In the genomic region with DNA sequence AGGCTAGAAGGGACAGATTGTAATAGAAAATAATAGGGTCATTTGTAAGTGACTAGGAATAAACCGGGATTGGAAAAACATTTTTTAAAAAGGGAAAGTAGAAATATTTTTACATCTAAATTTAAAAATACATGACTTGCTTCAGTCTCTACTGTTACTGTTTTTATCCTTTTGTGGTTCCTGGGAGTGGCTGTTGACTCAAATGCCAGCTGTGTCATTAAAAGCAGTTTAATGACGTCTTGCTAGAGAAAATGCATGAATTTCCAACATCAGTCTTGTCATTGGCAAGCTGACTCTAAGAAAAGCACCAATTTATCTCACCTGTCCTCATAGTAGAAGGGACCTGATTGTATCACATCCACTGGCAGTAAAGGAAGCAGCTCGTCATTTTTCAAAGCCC, we compare ENCODE assay signal across 29 cellular contexts. TPM values are rescaled to one million over a fixed set of nuclear protein-coding genes. Genes with fewer than 3 reads are reported as not detected.
"Had no signal": no experiment of that assay in that cellular context is flagged by ENCODE, and none has a peak within 500 bp of the region (broad histone marks: within the 10 kb centered on the region; RNA-seq: fewer than 3 reads in every experiment).

No MANE protein-coding gene starts in this region.

- DNase-seq: activated B cell treated with CpG ODN at 0.5 μM for 24 hours; activated CD4-positive, alpha-beta memory T cell treated with anti-CD3 and anti-CD28 coated beads for 36 hours; activated CD4-positive, alpha-beta T cell treated with anti-CD3 and anti-CD28 coated beads for 4 hours; activated CD4-positive, alpha-beta T cell treated with anti-CD3 and anti-CD28 coated beads, Interleukin-2, amount 50 U/mL, for 1 hour; activated CD4-positive, CD25-positive, alpha-beta regulatory T cell treated with anti-CD3 and anti-CD28 coated beads, Interleukin-2, amount 50 U/mL, for 72 hours; activated CD8-positive, alpha-beta memory T cell treated with anti-CD3 and anti-CD28 coated beads, Interleukin-2, amount 50 U/mL, for 4 hours; activated effector memory CD4-positive, alpha-beta T cell treated with Interleukin-2 at 50 U/mL for 16 hours; activated naive CD4-positive, alpha-beta T cell treated with anti-CD3 and anti-CD28 coated beads, Interleukin-2, amount 10 ng/mL, durations not matched to agents 7 days and 5 days; activated naive CD8-positive, alpha-beta T cell treated with anti-CD3 and anti-CD28 coated beads, Interleukin-2, amount 50 U/mL, for 24 hours; activated T-cell treated with anti-CD3 and anti-CD28 coated beads, Interleukin-2, amount 50 U/mL, for 48 hours; Kasumi-1; KG1; MM.1S; NCI-H1092; NCI-H1436 treated with DMSO at 0.1 percent for 48 hours; NCI-H1694 treated with DMSO at 0.1 percent for 48 hours; NCI-H2029; NCI-H510A; NCI-H526; Right ventricle myocardium superior; T-helper 1 cell; T-helper 2 cell; T-helper 9 cell had no signal

- H3K27me3 Mint-ChIP-seq: activated B cell treated with CpG ODN at 0.5 μM for 24 hours; activated CD4-positive, alpha-beta memory T cell treated with anti-CD3 and anti-CD28 coated beads for 36 hours; activated naive CD4-positive, alpha-beta T cell treated with anti-CD3 and anti-CD28 coated beads, Interleukin-2, amount 10 ng/mL, durations not matched to agents 7 days and 5 days; activated naive CD8-positive, alpha-beta T cell; activated naive CD8-positive, alpha-beta T cell treated with anti-CD3 and anti-CD28 coated beads, Interleukin-2, amount 50 U/mL, for 24 hours; brain had no signal

- H3K27ac Mint-ChIP-seq: activated B cell treated with CpG ODN at 0.5 μM for 24 hours; activated CD4-positive, alpha-beta memory T cell treated with anti-CD3 and anti-CD28 coated beads for 36 hours; activated naive CD4-positive, alpha-beta T cell treated with anti-CD3 and anti-CD28 coated beads, Interleukin-2, amount 10 ng/mL, durations not matched to agents 7 days and 5 days; activated naive CD8-positive, alpha-beta T cell; activated naive CD8-positive, alpha-beta T cell treated with anti-CD3 and anti-CD28 coated beads, Interleukin-2, amount 50 U/mL, for 24 hours; brain had no signal

- H3K4me1 Mint-ChIP-seq: activated B cell treated with CpG ODN at 0.5 μM for 24 hours; activated naive CD4-positive, alpha-beta T cell treated with anti-CD3 and anti-CD28 coated beads, Interleukin-2, amount 10 ng/mL, durations not matched to agents 7 days and 5 days; activated naive CD8-positive, alpha-beta T cell treated with anti-CD3 and anti-CD28 coated beads, Interleukin-2, amount 50 U/mL, for 24 hours; brain had no signal

- H3K27ac ChIP-seq: VCaP had no signal

- H3K9me3 Mint-ChIP-seq: activated B cell treated with CpG ODN at 0.5 μM for 24 hours; activated CD4-positive, alpha-beta memory T cell treated with anti-CD3 and anti-CD28 coated beads for 36 hours; activated naive CD4-positive, alpha-beta T cell treated with anti-CD3 and anti-CD28 coated beads, Interleukin-2, amount 10 ng/mL, durations not matched to agents 7 days and 5 days; activated naive CD8-positive, alpha-beta T cell treated with anti-CD3 and anti-CD28 coated beads, Interleukin-2, amount 50 U/mL, for 24 hours; brain had no signal

- H3K4me3 Mint-ChIP-seq: activated B cell treated with CpG ODN at 0.5 μM for 24 hours; activated CD4-positive, alpha-beta memory T cell treated with anti-CD3 and anti-CD28 coated beads for 36 hours; activated naive CD4-positive, alpha-beta T cell treated with anti-CD3 and anti-CD28 coated beads, Interleukin-2, amount 10 ng/mL, durations not matched to agents 7 days and 5 days; activated naive CD8-positive, alpha-beta T cell; activated naive CD8-positive, alpha-beta T cell treated with anti-CD3 and anti-CD28 coated beads, Interleukin-2, amount 50 U/mL, for 24 hours; brain had no signal

- ATAC-seq: activated naive CD8-positive, alpha-beta T cell treated with anti-CD3 and anti-CD28 coated beads, Interleukin-2, amount 50 U/mL, for 24 hours had no signal

RNA-seq across cellular contexts. Expression of a gene that starts 45.1 kb away (rescaled TPM):
- total RNA-seq: activated B cell treated with CpG ODN at 0.5 μM for 24 hours; activated CD4-positive, alpha-beta memory T cell treated with anti-CD3 and anti-CD28 coated beads for 36 hours; bronchial epithelial cell; cerebellum; OCI-LY7; Right ventricle myocardium superior had no signal
